In the genomic region with DNA sequence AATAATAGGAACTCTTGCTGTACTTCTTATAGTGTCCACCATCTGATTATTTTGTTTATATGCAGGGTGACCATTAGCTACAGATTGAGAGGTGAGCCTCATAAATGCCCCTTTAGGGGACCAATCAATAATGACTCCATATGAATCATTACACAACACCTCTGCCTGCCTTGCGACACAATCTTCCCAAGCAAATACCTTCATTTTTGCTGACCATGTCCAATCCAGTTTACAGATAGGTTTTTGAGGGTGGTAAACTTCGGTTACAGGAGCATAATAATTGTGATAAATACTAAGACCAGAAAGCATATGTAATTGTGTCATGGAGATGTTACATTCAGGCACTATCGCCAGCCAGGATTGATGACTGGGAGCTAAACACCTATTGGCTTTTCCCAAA, we compare ENCODE assay signal across 2 cellular contexts.
TF ChIP-seq lines count a peak whose summit lies in the region.

No MANE protein-coding gene starts in this region.

TF ChIP-seq in IMR-90, 13 proteins besides CTCF, POLR2A, EP300 and RAD21:
- TF ChIP-seq MAFK (IDR thresholded peaks at IDR 0.05; ENCODE audit: low read depth, low read length) (peak; percentile 39; the same call in 1 of the 2 replicates), CEBPB (IDR thresholded peaks at IDR 0.05; ENCODE audit: low read depth, low read length) (peak; percentile 56), RCOR1 (IDR thresholded peaks at IDR 0.05; ENCODE audit: insufficient replicate concordance, low read length) (no peak)

TF ChIP-seq in endothelial cell of umbilical vein, 7 proteins besides CTCF, POLR2A, EP300 and RAD21:
- TF ChIP-seq FOS (IDR thresholded peaks at IDR 0.05; ENCODE audit: borderline replicate concordance, insufficient read depth, low read length): no peak
- no peak for TF ChIP-seq MYC (IDR thresholded peaks at IDR 0.05; ENCODE audit: low read depth, low read length)
- TF ChIP-seq, protein P1, sequence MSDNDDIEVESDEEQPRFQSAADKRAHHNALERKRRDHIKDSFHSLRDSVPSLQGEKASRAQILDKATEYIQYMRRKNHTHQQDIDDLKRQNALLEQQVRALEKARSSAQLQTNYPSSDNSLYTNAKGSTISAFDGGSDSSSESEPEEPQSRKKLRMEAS (IDR thresholded peaks at IDR 0.05; ENCODE audit: insufficient read depth, insufficient read length): no peak
